Comparison of ENCODE assay signal across 1 cellular context in genomic region chr1:45345014-45345413, GRCh38.
TF ChIP-seq lines count a peak whose summit lies in the region.

No MANE protein-coding gene starts in this region.

TF ChIP-seq in IMR-90, 13 proteins besides CTCF, POLR2A, EP300 and RAD21:
- TF ChIP-seq NFE2L2 (IDR thresholded peaks at IDR 0.05; ENCODE audit: low read depth, low read length) (no peak), SMC3 (IDR thresholded peaks at IDR 0.05; ENCODE audit: low read depth, low read length) (no peak), CHD1 (IDR thresholded peaks at IDR 0.05; ENCODE audit: low read depth, low read length) (no peak), RFX5 (IDR thresholded peaks at IDR 0.05; ENCODE audit: low read depth, low read length) (no peak), BHLHE40 (IDR thresholded peaks at IDR 0.05; ENCODE audit: low read depth, low read length) (no peak), RCOR1 (IDR thresholded peaks at IDR 0.05; ENCODE audit: insufficient replicate concordance, low read length) (no peak), MAFK (IDR thresholded peaks at IDR 0.05; ENCODE audit: low read depth, low read length) (no peak), USF2 (IDR thresholded peaks at IDR 0.05; ENCODE audit: low read depth, low read length) (no peak), MAZ (IDR thresholded peaks at IDR 0.05; ENCODE audit: borderline replicate concordance, low read depth, low read length) (no peak), FOS (IDR thresholded peaks at IDR 0.05; ENCODE audit: low read depth, low read length) (no peak)
